In the genomic region with DNA sequence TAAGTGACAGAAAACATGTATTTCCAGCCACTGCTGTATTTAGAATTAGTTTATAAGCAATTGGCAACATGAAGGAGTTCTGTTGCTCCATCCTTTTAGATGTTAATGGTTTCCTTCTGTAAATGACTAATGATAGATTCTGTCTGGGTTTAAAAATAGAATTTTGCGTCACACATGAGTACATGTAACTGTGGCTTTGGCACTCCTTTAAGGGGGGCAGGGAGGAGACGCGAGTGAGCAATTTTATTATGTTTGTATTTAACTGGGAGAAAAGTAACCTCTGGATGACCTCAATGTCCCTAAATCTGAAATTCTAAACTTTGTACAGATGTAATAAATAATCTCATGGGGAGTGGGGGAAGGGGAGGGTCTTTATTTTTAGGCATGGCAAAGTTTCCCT, we compare ENCODE assay signal across 8 cellular contexts.
A peak's percentile ranks its signal among the peaks of the same experiment; 100 is the strongest.
DNase-seq lines count a peak whose midpoint lies in the region; ATAC-seq and TF ChIP-seq lines count a peak whose summit lies in the region.

No MANE protein-coding gene starts in this region.

- H3K9me3 ChIP-seq in spleen = no peaks in the 10 kb centered on the region

- H3K27ac ChIP-seq in spleen = peak overlapping the region in 3 of 8 donors; percentile 11 to 20 (median 13)

- H3K36me3 Mint-ChIP-seq in activated CD4-positive, alpha-beta T cell treated with anti-CD3 and anti-CD28 coated beads for 36 hours (ENCODE audit: low read depth) = peaks cover 23% of the 10 kb centered on the region

- no peaks in the 10 kb centered on the region for H3K4me1 Mint-ChIP-seq in activated CD4-positive, alpha-beta T cell treated with anti-CD3 and anti-CD28 coated beads for 36 hours

- TF ChIP-seq CTCF in epithelial cell of proximal tubule (conservative IDR thresholded peaks at IDR 0.05; ENCODE audit: low read depth, low read length) = no peak
- TF ChIP-seq CTCF in spleen (IDR thresholded peaks at IDR 0.05 in 8 of 11, conservative IDR thresholded peaks at IDR 0.05 in 3 of 11) = no peak

- H3K4me3 Mint-ChIP-seq in activated CD4-positive, alpha-beta T cell treated with anti-CD3 and anti-CD28 coated beads for 36 hours = no peak overlapping the region

- WGBS in spleen, 5 donors = 18 to 36% (median 27%) methylated on average over 3 of the region's 3 CpGs

- peak; percentile 5 to 23 (median 19) for DNase-seq in NCI-H1417 (lab: John Stamatoyannopoulos, UW)
- DNase-seq in NCI-H1417 treated with DMSO at 0.1 percent for 48 hours (lab: John Stamatoyannopoulos, UW) = no peak
- peak; percentile 5 to 47 for DNase-seq in NCI-H2081 (lab: John Stamatoyannopoulos, UW)
- DNase-seq in epithelial cell of proximal tubule (ENCODE audit: low read depth) = peak; percentile 85
- DNase-seq in pulmonary artery endothelial cell (ENCODE audit: low read depth, low spot score) = peak; percentile 52
- no peak for DNase-seq in activated CD4-positive, alpha-beta T cell treated with anti-CD3 and anti-CD28 coated beads for 36 hours
- no peak for DNase-seq in 8988T
- DNase-seq in spleen = no peak

- peaks cover 0 to 21% (median 5%) of the 10 kb centered on the region in 6 donors for H3K4me1 ChIP-seq in spleen

- CTCF ChIA-PET in activated CD4-positive, alpha-beta T cell treated with anti-CD3 and anti-CD28 coated beads for 36 hours (lab: Charles Lee) = no interaction called here

- no peak for TF ChIP-seq POLR2A in spleen (IDR thresholded peaks at IDR 0.05)

- intact Hi-C loops in activated CD4-positive, alpha-beta T cell treated with anti-CD3 and anti-CD28 coated beads for 36 hours (cut with DNase I, micrococcal nuclease) = no loop called here
- intact Hi-C loops in spleen (cut with DNase I; ENCODE audit: low total_unique reads) = no loop called here

- no peak overlapping the region for H3K4me3 ChIP-seq in epithelial cell of proximal tubule (ENCODE audit: low read depth, low read length)
- no peak overlapping the region for H3K4me3 ChIP-seq in spleen

- H3K27me3 Mint-ChIP-seq in activated CD4-positive, alpha-beta T cell treated with anti-CD3 and anti-CD28 coated beads for 36 hours = no peaks in the 10 kb centered on the region

- POLR2A ChIA-PET in activated CD4-positive, alpha-beta T cell treated with anti-CD3 and anti-CD28 coated beads for 36 hours (lab: Charles Lee) = no interaction called here

- H3K36me3 ChIP-seq in spleen = peaks cover 0 to 42% (median 8%) of the 10 kb centered on the region in 6 donors

- ATAC-seq in activated CD4-positive, alpha-beta T cell treated with anti-CD3 and anti-CD28 coated beads for 36 hours = no peak

- no peak overlapping the region for H3K27ac Mint-ChIP-seq in activated CD4-positive, alpha-beta T cell treated with anti-CD3 and anti-CD28 coated beads for 36 hours

- H3K9me3 Mint-ChIP-seq in activated CD4-positive, alpha-beta T cell treated with anti-CD3 and anti-CD28 coated beads for 36 hours (ENCODE audit: low read depth) = no peaks in the 10 kb centered on the region

- no peaks in the 10 kb centered on the region for H3K27me3 ChIP-seq in spleen (replicated peaks in 1 of 7)

Comparison
In these comparisons a context has a peak if more than half of its experiments do, and no peak if none do; other contexts are left out.
1. DNase-seq: peak in NCI-H1417 (3 of 3), NCI-H2081 (2 of 2), epithelial cell of proximal tubule (single experiment) and pulmonary artery endothelial cell (single experiment); none in NCI-H1417 treated with DMSO at 0.1 percent for 48 hours (single experiment), activated CD4-positive, alpha-beta T cell treated with anti-CD3 and anti-CD28 coated beads for 36 hours (single experiment), 8988T (single experiment) and spleen (single experiment).